In the genomic region with DNA sequence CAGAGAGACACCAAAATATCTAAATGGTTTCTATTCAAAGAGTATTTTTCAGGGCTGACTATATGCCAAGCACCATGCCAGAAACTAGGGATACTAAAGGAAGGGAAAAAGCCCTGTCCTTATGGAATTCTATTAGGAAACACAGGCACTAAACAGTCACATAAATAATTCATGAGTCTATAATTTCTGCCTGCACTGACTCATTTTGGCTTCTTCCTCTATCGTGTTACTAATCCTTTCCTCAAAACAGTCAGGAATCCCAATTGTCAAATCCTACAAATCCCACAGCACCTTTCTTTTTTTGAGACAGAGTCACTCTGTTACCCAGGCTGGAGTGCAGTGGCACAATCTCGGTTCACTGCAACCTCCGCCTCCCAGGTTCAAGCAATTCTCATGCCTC, we compare ENCODE assay signal across 11 cellular contexts. TPM values are rescaled to one million over a fixed set of nuclear protein-coding genes. Genes with fewer than 3 reads are reported as not detected.
A peak's percentile ranks its signal among the peaks of the same experiment; 100 is the strongest.
DNase-seq lines count a peak whose midpoint lies in the region; ATAC-seq and TF ChIP-seq lines count a peak whose summit lies in the region.
"Had no signal": no experiment of that assay in that cellular context is flagged by ENCODE, and none has a peak within 500 bp of the region (broad histone marks: within the 10 kb centered on the region; RNA-seq: fewer than 3 reads in every experiment).

No MANE protein-coding gene starts in this region.

- intact Hi-C loops in body of pancreas (cut with DNase I): no loop called here

- POLR2A ChIA-PET in HEK293T (lab: Yijun Ruan, JAX): interaction anchor here (0.6 to 1.5 kb wide), 2 partner anchors 10 to 29 kb away, joined by 3 to 6 read pairs; partner anchors contain the start of gene XPO4

- no peak for ATAC-seq in GM18870 (IDR thresholded peaks at IDR 0.05; ENCODE audit: unreplicated experiment)
- ATAC-seq in body of pancreas: no peak

- H3K27me3 ChIP-seq in ACC112 (ENCODE audit: insufficient read depth, low read length) (no peaks in the 10 kb centered on the region), adipocyte (replicated peaks; ENCODE audit: control insufficient read depth, insufficient read depth, low read length) (no peaks in the 10 kb centered on the region), body of pancreas (no peaks in the 10 kb centered on the region)

- 82 to 87% methylated on average over 3 of the region's 3 CpGs for WGBS in body of pancreas, 2 donors

- H3K4me3 ChIP-seq in ACC112 (ENCODE audit: low read depth, low read length): no peak overlapping the region
- no peak overlapping the region for H3K4me3 ChIP-seq in adipocyte (ENCODE audit: low read length)
- H3K4me3 ChIP-seq in foreskin fibroblast (ENCODE audit: low read depth in 1 of 2, low read length in 2 of 2): no peak overlapping the region
- H3K4me3 ChIP-seq in body of pancreas: no peak overlapping the region
- H3K4me3 ChIP-seq: lung had no signal

- H3K36me3 ChIP-seq in ACC112 (ENCODE audit: insufficient read depth, low read length) (peaks cover 4% of the 10 kb centered on the region; the same call in 1 of the 2 replicates), adipocyte (ENCODE audit: control insufficient read depth, insufficient read depth, low read length, severe bottlenecking) (no peaks in the 10 kb centered on the region), body of pancreas (replicated peaks in 1 of 2; ENCODE audit: insufficient read depth in 1 of 2, low read depth in 2 of 2) (no peaks in the 10 kb centered on the region)

- no peak overlapping the region for H2AFZ ChIP-seq in ACC112 (ENCODE audit: low read length, unreplicated experiment)

- no peaks in the 10 kb centered on the region for H3K9me3 ChIP-seq in adipocyte (ENCODE audit: control insufficient read depth, low read length)
- no peaks in the 10 kb centered on the region for H3K9me3 ChIP-seq in body of pancreas

- H3K4me1 ChIP-seq in ACC112 (ENCODE audit: control insufficient read depth, insufficient read depth, low read length, unreplicated experiment) (peaks cover 24% of the 10 kb centered on the region), adipocyte (ENCODE audit: control insufficient read depth, insufficient read depth, low read length) (peaks cover 12% of the 10 kb centered on the region), body of pancreas (peaks cover 9% of the 10 kb centered on the region)

- H3K79me2 ChIP-seq in ACC112 (ENCODE audit: control insufficient read depth, insufficient read depth, low read length, unreplicated experiment): peaks cover 72% of the 10 kb centered on the region

- DNase-seq in HEK293T (ENCODE audit: extremely low spot score): peak; percentile 9
- DNase-seq in adipocyte (ENCODE audit: low read depth): peak; percentile 9
- peak; percentile 34 to 66 for DNase-seq in foreskin fibroblast
- no peak for DNase-seq in NOMO-1 (lab: John Stamatoyannopoulos, UW; ENCODE audit: unreplicated experiment in 2 of 2)
- DNase-seq in body of pancreas: no peak
- no peak for DNase-seq in GM10266 (ENCODE audit: extremely low spot score)
- DNase-seq: activated naive CD4-positive, alpha-beta T cell treated with anti-CD3 and anti-CD28 coated beads, Interleukin-2, amount 10 ng/mL, durations not matched to agents 7 days and 5 days; cortex of kidney had no signal

- TF ChIP-seq POLR2A in body of pancreas (IDR thresholded peaks at IDR 0.05): no peak

- CTCF ChIA-PET in HEK293T (lab: Yijun Ruan, JAX): no interaction called here

- no peak for TF ChIP-seq CTCF in foreskin fibroblast (IDR thresholded peaks at IDR 0.05; ENCODE audit: low read depth, low read length)
- TF ChIP-seq CTCF in body of pancreas (IDR thresholded peaks at IDR 0.05): no peak
- TF ChIP-seq CTCF in GM10266 (IDR thresholded peaks at IDR 0.05; ENCODE audit: control insufficient read depth, insufficient read depth, low read depth, missing control alignments): no peak

- peak overlapping the region; percentile 18; the same call in 1 of the 2 replicates for H3K27ac ChIP-seq in ACC112 (ENCODE audit: low read depth, low read length)
- H3K27ac ChIP-seq in body of pancreas: no peak overlapping the region

- no peak overlapping the region for H3K9ac ChIP-seq in adipocyte (ENCODE audit: low read length)

TF ChIP-seq in HEK293T, 16 proteins besides CTCF, POLR2A, EP300 and RAD21:
- TF ChIP-seq ELF4 (IDR thresholded peaks at IDR 0.05) (no peak), PKNOX1 (IDR thresholded peaks at IDR 0.05) (no peak), CTBP1 (IDR thresholded peaks at IDR 0.05; ENCODE audit: borderline replicate concordance) (no peak), L3MBTL2 (conservative IDR thresholded peaks at IDR 0.05) (no peak), NFRKB (IDR thresholded peaks at IDR 0.05) (no peak), FOXM1 (IDR thresholded peaks at IDR 0.05; ENCODE audit: borderline replicate concordance) (no peak), BHLHE40 (IDR thresholded peaks at IDR 0.05; ENCODE audit: borderline replicate concordance) (no peak), TARDBP (IDR thresholded peaks at IDR 0.05) (no peak), ARNT (IDR thresholded peaks at IDR 0.05) (no peak), SP1 (IDR thresholded peaks at IDR 0.05) (no peak), FOXK2 (IDR thresholded peaks at IDR 0.05) (no peak), FOXA1 (IDR thresholded peaks at IDR 0.05) (no peak), ZNF384 (IDR thresholded peaks at IDR 0.05) (no peak)

RNA-seq across cellular contexts. Expression of gene XPO4, which starts 29.2 kb away (rescaled TPM):
- 1 to 10 TPM; 9.1 to 9.6 TPM for total RNA-seq in body of pancreas

Comparison
In these comparisons a context has a peak if more than half of its experiments do, and no peak if none do; other contexts are left out.
1. DNase-seq: peak in HEK293T (single experiment), adipocyte (single experiment) and foreskin fibroblast (2 of 2); none in NOMO-1 (0 of 2), body of pancreas (0 of 4) and GM10266 (single experiment).